12 cellular contexts compared by ENCODE assay signal in genomic region chr2:172431428-172431827, GRCh38. TPM values are rescaled to one million over a fixed set of nuclear protein-coding genes. Genes with fewer than 3 reads are reported as not detected.
DNase-seq lines count a peak whose midpoint lies in the region; ATAC-seq and TF ChIP-seq lines count a peak whose summit lies in the region.
"Had no signal": no experiment of that assay in that cellular context is flagged by ENCODE, and none has a peak within 500 bp of the region (broad histone marks: within the 10 kb centered on the region; RNA-seq: fewer than 3 reads in every experiment).

No MANE protein-coding gene starts in this region.

- H3K36me3 Mint-ChIP-seq in glutamatergic neuron (ENCODE audit: unreplicated experiment), result no peaks in the 10 kb centered on the region
- H3K36me3 Mint-ChIP-seq: activated CD8-positive, alpha-beta memory T cell treated with anti-CD3 and anti-CD28 coated beads, Interleukin-2, amount 10 ng/mL, durations not matched to agents 7 days and 5 days had no signal

- WGBS in heart right ventricle, 2 donors, result 18 to 25% methylated on average over 4 of the region's 4 CpGs

- H3K9me3 Mint-ChIP-seq in glutamatergic neuron (ENCODE audit: unreplicated experiment), result no peaks in the 10 kb centered on the region

- peak; percentile 47 to 60 for DNase-seq in heart right ventricle
- DNase-seq in right atrium auricular region (ENCODE audit: low spot score), result no peak
- DNase-seq in dermis blood vessel endothelial cell, result peak; percentile 79
- DNase-seq in mucosa of descending colon, result peak in 2 of 3 donors; percentile 48 to 58
- peak; percentile 73 for DNase-seq in upper lobe of right lung
- DNase-seq in activated effector memory CD4-positive, alpha-beta T cell treated with Interleukin-2 at 50 U/mL for 16 hours, result no peak
- DNase-seq in SKM-1 treated with dmso at 0.1 percent for 144 hours (lab: John Stamatoyannopoulos, UW; ENCODE audit: unreplicated experiment), result no peak
- DNase-seq in glutamatergic neuron, result no peak
- DNase-seq: activated CD8-positive, alpha-beta memory T cell treated with anti-CD3 and anti-CD28 coated beads, Interleukin-2, amount 10 ng/mL, durations not matched to agents 7 days and 5 days; NCI-H146; retina had no signal

- TF ChIP-seq CTCF in heart right ventricle (IDR thresholded peaks at IDR 0.05), result no peak
- TF ChIP-seq CTCF in right atrium auricular region (IDR thresholded peaks at IDR 0.05), result no peak
- TF ChIP-seq CTCF in mucosa of descending colon (IDR thresholded peaks at IDR 0.05), result no peak
- TF ChIP-seq CTCF in upper lobe of right lung (IDR thresholded peaks at IDR 0.05), result no peak
- TF ChIP-seq CTCF in glutamatergic neuron (IDR thresholded peaks at IDR 0.05; ENCODE audit: partially characterized antibody, unreplicated experiment), result no peak

- H3K4me3 ChIP-seq in heart right ventricle, result peak overlapping the region in 7 of 10 donors; percentile 71 to 94 (median 85)
- H3K4me3 ChIP-seq in right atrium auricular region, result peak overlapping the region in 1 of 2 donors; percentile 0
- H3K4me3 ChIP-seq in mucosa of descending colon, result no peak overlapping the region
- H3K4me3 ChIP-seq in upper lobe of right lung, result no peak overlapping the region
- H3K4me3 ChIP-seq: ascending aorta had no signal

- no peaks in the 10 kb centered on the region for H3K9me3 ChIP-seq in heart right ventricle
- no peaks in the 10 kb centered on the region for H3K9me3 ChIP-seq in right atrium auricular region
- no peaks in the 10 kb centered on the region for H3K9me3 ChIP-seq in mucosa of descending colon
- H3K9me3 ChIP-seq in upper lobe of right lung, result no peaks in the 10 kb centered on the region
- H3K9me3 ChIP-seq: ascending aorta had no signal

- H3K27ac Mint-ChIP-seq in glutamatergic neuron (ENCODE audit: unreplicated experiment), result no peak overlapping the region
- H3K27ac Mint-ChIP-seq: activated CD8-positive, alpha-beta memory T cell treated with anti-CD3 and anti-CD28 coated beads, Interleukin-2, amount 10 ng/mL, durations not matched to agents 7 days and 5 days had no signal

- H3K27me3 ChIP-seq in heart right ventricle (peaks cover 0 to 29% (median 0%) of the 10 kb centered on the region in 7 donors), right atrium auricular region (no peaks in the 10 kb centered on the region), upper lobe of right lung (peaks cover 4% of the 10 kb centered on the region)
- H3K27me3 ChIP-seq: ascending aorta had no signal

- peaks cover 2% of the 10 kb centered on the region for H3K4me1 Mint-ChIP-seq in glutamatergic neuron (ENCODE audit: low read depth, unreplicated experiment)

- peaks cover 4% of the 10 kb centered on the region for H3K27me3 Mint-ChIP-seq in glutamatergic neuron (ENCODE audit: unreplicated experiment)

- H3K36me3 ChIP-seq in heart right ventricle (no peaks in the 10 kb centered on the region), right atrium auricular region (no peaks in the 10 kb centered on the region), mucosa of descending colon (ENCODE audit: low read depth) (no peaks in the 10 kb centered on the region), upper lobe of right lung (no peaks in the 10 kb centered on the region)
- H3K36me3 ChIP-seq: ascending aorta had no signal

- ATAC-seq in heart right ventricle (peak; percentile 11 to 70 (median 48)), mucosa of descending colon (no peak), upper lobe of right lung (peak; percentile 40)
- ATAC-seq: activated CD8-positive, alpha-beta memory T cell treated with anti-CD3 and anti-CD28 coated beads, Interleukin-2, amount 10 ng/mL, durations not matched to agents 7 days and 5 days had no signal

- intact Hi-C loops in heart right ventricle (cut with DNase I) (no loop called here), mucosa of descending colon (cut with DNase I, micrococcal nuclease) (no loop called here), upper lobe of right lung (cut with DNase I) (no loop called here)

- H3K4me1 ChIP-seq in heart right ventricle (peaks cover 5 to 91% (median 53%) of the 10 kb centered on the region in 9 donors), right atrium auricular region (peaks cover 0 to 41% of the 10 kb centered on the region in 2 donors), mucosa of descending colon (ENCODE audit: low read depth) (peaks cover 53% of the 10 kb centered on the region), upper lobe of right lung (peaks cover 34% of the 10 kb centered on the region)

- H3K4me3 Mint-ChIP-seq in glutamatergic neuron (ENCODE audit: unreplicated experiment), result no peak overlapping the region
- H3K4me3 Mint-ChIP-seq: activated CD8-positive, alpha-beta memory T cell treated with anti-CD3 and anti-CD28 coated beads, Interleukin-2, amount 10 ng/mL, durations not matched to agents 7 days and 5 days had no signal

- H3K27ac ChIP-seq in heart right ventricle (peak overlapping the region in 8 of 10 donors; percentile 11 to 95 (median 90)), right atrium auricular region (no peak overlapping the region), upper lobe of right lung (peak overlapping the region; percentile 17)
- H3K27ac ChIP-seq: ascending aorta had no signal

RNA-seq across cellular contexts. Expression of gene ITGA6, which starts 4.0 kb away (rescaled TPM):
- total RNA-seq in heart right ventricle (10 to 100 TPM; 36.0 to 68.3 (median 46.8) TPM), right atrium auricular region (10 to 100 TPM; 31.2 to 54.3 TPM), dermis blood vessel endothelial cell (338 and 347 TPM in 2 replicates), mucosa of descending colon (100 to 1,000 TPM; 116 to 192 (median 178) TPM), upper lobe of right lung (73.0 TPM), glutamatergic neuron (ENCODE audit: unreplicated experiment) (0.81 TPM)
- polyA plus RNA-seq in heart right ventricle, result 10 to 100 TPM; 22.1 to 23.9 TPM

Comparison
In these comparisons a context has a peak if more than half of its experiments do, and no peak if none do; other contexts are left out.
1. DNase-seq: peak in heart right ventricle (2 of 2), dermis blood vessel endothelial cell (single experiment), mucosa of descending colon (2 of 3) and upper lobe of right lung (single experiment); none in right atrium auricular region (single experiment), activated effector memory CD4-positive, alpha-beta T cell treated with Interleukin-2 at 50 U/mL for 16 hours (single experiment), SKM-1 treated with dmso at 0.1 percent for 144 hours (single experiment) and glutamatergic neuron (single experiment).
2. H3K27ac ChIP-seq: peak in heart right ventricle (8 of 10) and upper lobe of right lung (single experiment); none in right atrium auricular region (0 of 2).
3. H3K4me3 ChIP-seq: peak in heart right ventricle (7 of 10); none in mucosa of descending colon (single experiment) and upper lobe of right lung (single experiment).
4. RNA of gene ITGA6, which starts 4.0 kb away (total RNA-seq): 338 to 347 TPM in dermis blood vessel endothelial cell, 116 to 192 TPM in mucosa of descending colon, 73.0 TPM in upper lobe of right lung (single experiment), 31.2 to 54.3 TPM in right atrium auricular region and 36.0 to 68.3 TPM in heart right ventricle; 0.81 TPM in glutamatergic neuron (single experiment); every median in the first group is over 10 times any median in the second.